Comparison of ENCODE assay signal across 3 cellular contexts in genomic region chr18:12625242-12625641, GRCh38.
TF ChIP-seq lines count a peak whose summit lies in the region.

No MANE protein-coding gene starts in this region.

TF ChIP-seq in HepG2, 621 proteins besides CTCF, POLR2A, EP300 and RAD21:
- TF ChIP-seq SAP130 (CRISPR knock-in tag; IDR thresholded peaks at IDR 0.05; ENCODE audit: low read depth), result no peak
- TF ChIP-seq CEBPB (IDR thresholded peaks at IDR 0.05; ENCODE audit: borderline replicate concordance, low read depth, low read length), result peak; percentile 45; the same call in 1 of the 2 replicates

TF ChIP-seq in K562, 482 proteins besides CTCF, POLR2A, EP300 and RAD21:
- TF ChIP-seq CEBPG (CRISPR knock-in tag; IDR thresholded peaks at IDR 0.05) (peak; percentile 47; the same call in 1 of the 2 replicates), CEBPG (tag; conservative IDR thresholded peaks at IDR 0.05 in 1 of 2, IDR thresholded peaks at IDR 0.05 in 1 of 2) (peak; percentile 77 to 96), CEBPB (tag; IDR thresholded peaks at IDR 0.05) (peak; percentile 71), TRIM24 (IDR thresholded peaks at IDR 0.05) (peak; percentile 43 to 65; a peak in 2 of 4 replicates), ATF3 (IDR thresholded peaks at IDR 0.05) (peak; percentile 71), ATF3 (CRISPR knock-in tag; conservative IDR thresholded peaks at IDR 0.05) (no peak), ZC3H4 (CRISPR knock-in tag; IDR thresholded peaks at IDR 0.05; ENCODE audit: borderline replicate concordance) (no peak), MCM5 (IDR thresholded peaks at IDR 0.05; ENCODE audit: low read depth) (no peak)
TF ChIP-seq in K562: peak in this region for 4.

TF ChIP-seq in GM23338, 12 proteins besides CTCF, POLR2A, EP300 and RAD21:
- TF ChIP-seq CREB1 (CRISPR knock-in tag; IDR thresholded peaks at IDR 0.05; ENCODE audit: low read depth), result no peak
- no peak for TF ChIP-seq ZNF462 (CRISPR knock-in tag; IDR thresholded peaks at IDR 0.05)
- TF ChIP-seq JUNB (IDR thresholded peaks at IDR 0.05; ENCODE audit: unreplicated experiment), result no peak
- TF ChIP-seq ZNF331 (CRISPR knock-in tag; IDR thresholded peaks at IDR 0.05; ENCODE audit: low read depth), result no peak
- TF ChIP-seq EZH2phosphoT487 (IDR thresholded peaks at IDR 0.05; ENCODE audit: unreplicated experiment), result no peak
- TF ChIP-seq NANOG (IDR thresholded peaks at IDR 0.05; ENCODE audit: borderline replicate concordance), result no peak
- no peak for TF ChIP-seq REST (IDR thresholded peaks at IDR 0.05; ENCODE audit: unreplicated experiment)
- no peak for TF ChIP-seq ZNF114 (CRISPR knock-in tag; IDR thresholded peaks at IDR 0.05)
- no peak for TF ChIP-seq EZH2 (IDR thresholded peaks at IDR 0.05; ENCODE audit: low read depth, unreplicated experiment)
- TF ChIP-seq STAT1 (IDR thresholded peaks at IDR 0.05; ENCODE audit: unreplicated experiment), result no peak
- no peak for TF ChIP-seq ETS1 (IDR thresholded peaks at IDR 0.05)
- TF ChIP-seq POLR2AphosphoS5 (IDR thresholded peaks at IDR 0.05; ENCODE audit: low read depth), result no peak
